In the genomic region with DNA sequence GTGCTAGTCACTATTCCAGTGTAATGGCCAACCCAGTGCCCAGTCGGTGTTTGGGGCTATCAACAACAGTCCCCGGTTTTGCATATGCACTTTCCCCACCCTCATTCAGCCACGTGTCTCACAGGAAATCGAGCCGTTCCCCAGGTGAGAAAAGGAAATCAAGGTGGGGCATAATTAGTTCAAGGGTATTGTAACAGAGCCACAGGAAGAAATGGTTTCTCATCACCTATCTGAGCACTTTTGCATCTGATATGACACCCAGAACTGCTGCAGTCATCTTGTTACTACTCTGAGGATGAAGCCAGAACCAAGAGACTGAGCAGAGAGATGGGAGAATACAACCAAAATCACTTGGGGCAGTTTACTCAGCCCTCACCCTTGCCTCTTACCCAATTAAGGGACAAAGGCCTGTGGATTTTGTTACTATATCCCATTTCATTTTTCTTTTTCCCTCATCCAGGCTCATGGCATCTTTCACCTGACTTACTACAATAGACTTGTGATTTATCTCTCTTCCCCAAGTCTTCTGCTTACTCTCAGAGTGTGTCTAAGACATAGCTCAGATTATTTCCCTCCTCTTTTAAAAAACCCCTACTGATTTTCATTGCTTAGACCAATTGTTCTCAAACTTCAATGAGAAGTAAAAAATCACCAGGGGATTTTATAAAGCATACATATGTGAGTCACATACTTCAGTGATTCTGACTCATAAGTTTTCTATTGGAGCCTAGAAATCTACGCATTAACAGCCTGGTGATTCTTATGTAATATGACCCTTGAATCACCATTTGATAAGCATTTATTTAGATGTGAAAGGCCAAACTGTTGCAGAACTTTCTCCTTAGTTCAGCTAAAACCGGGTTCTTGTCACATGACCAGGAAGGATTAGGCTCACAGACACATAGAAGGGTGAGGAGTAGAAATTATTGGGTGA, we compare ENCODE assay signal across 9 cellular contexts. TPM values are rescaled to one million over a fixed set of nuclear protein-coding genes. Genes with fewer than 3 reads are reported as not detected.
DNase-seq lines count a peak whose midpoint lies in the region; ATAC-seq and TF ChIP-seq lines count a peak whose summit lies in the region.
"Had no signal": no experiment of that assay in that cellular context is flagged by ENCODE, and none has a peak within 500 bp of the region (broad histone marks: within the 10 kb centered on the region; RNA-seq: fewer than 3 reads in every experiment).

No MANE protein-coding gene starts in this region.

- H3K27ac Mint-ChIP-seq in Caco-2 (ENCODE audit: unreplicated experiment), result no peak overlapping the region

- 65% methylated on average over 7 of the region's 7 CpGs for WGBS in smooth muscle cell (ENCODE audit: low lambda C conversion rate)
- 41 to 53% (median 42%) methylated on average over 7 of the region's 7 CpGs for WGBS in heart left ventricle, 4 donors

- H3K4me2 ChIP-seq in smooth muscle cell, result no peak overlapping the region

- CTCF ChIA-PET in Caco-2 (lab: Charles Lee), result no interaction called here

- H3K9me3 ChIP-seq in smooth muscle cell (replicated peaks; ENCODE audit: low read depth) (no peaks in the 10 kb centered on the region), heart left ventricle (peaks cover 0 to 6% (median 0%) of the 10 kb centered on the region in 12 donors), Caco-2 (no peaks in the 10 kb centered on the region)

- peak; percentile 67 for ATAC-seq in HG02852 (IDR thresholded peaks at IDR 0.05; ENCODE audit: unreplicated experiment)
- ATAC-seq in activated CD4-positive, CD25-positive, alpha-beta regulatory T cell treated with anti-CD3 and anti-CD28 coated beads, Interleukin-2, amount 50 U/mL, for 24 hours, result peak; percentile 88 to 89
- no peak for ATAC-seq in heart left ventricle

- no peak overlapping the region for H3K9ac ChIP-seq in smooth muscle cell (ENCODE audit: low read depth)

- no TSS peak for BruUV-seq in Caco-2 (replicated peaks; lab: Mats Ljungman, UMichigan)

- POLR2A ChIA-PET in Caco-2 (lab: Charles Lee), result no interaction called here

- no peaks in the 10 kb centered on the region for H3K4me1 Mint-ChIP-seq in Caco-2 (ENCODE audit: low read depth, unreplicated experiment)

- no peaks in the 10 kb centered on the region for H3F3A ChIP-seq in smooth muscle cell (ENCODE audit: low read depth)

- no peaks in the 10 kb centered on the region for H3K79me2 ChIP-seq in smooth muscle cell (ENCODE audit: low read depth)

- H4K20me1 ChIP-seq in smooth muscle cell (ENCODE audit: low read depth), result no peaks in the 10 kb centered on the region

- no peak overlapping the region for H3K4me3 ChIP-seq in smooth muscle cell
- no peak overlapping the region for H3K4me3 ChIP-seq in heart left ventricle
- no peak overlapping the region for H3K4me3 ChIP-seq in Caco-2 (ENCODE audit: low read depth, low read length)
- H3K4me3 ChIP-seq: SK-N-MC had no signal

- no peak overlapping the region for H3K4me3 Mint-ChIP-seq in Caco-2 (ENCODE audit: unreplicated experiment)

- no peaks in the 10 kb centered on the region for H3K36me3 Mint-ChIP-seq in Caco-2 (ENCODE audit: insufficient read depth, unreplicated experiment)

- H3K27me3 ChIP-seq in smooth muscle cell (ENCODE audit: low read depth), result no peaks in the 10 kb centered on the region
- H3K27me3 ChIP-seq in heart left ventricle, result no peaks in the 10 kb centered on the region
- H3K27me3 ChIP-seq in Caco-2 (replicated peaks; ENCODE audit: control insufficient read depth, insufficient read depth, low read length), result no peaks in the 10 kb centered on the region

- no peaks in the 10 kb centered on the region for H3K36me3 ChIP-seq in smooth muscle cell (ENCODE audit: low read depth)
- no peaks in the 10 kb centered on the region for H3K36me3 ChIP-seq in heart left ventricle
- no peaks in the 10 kb centered on the region for H3K36me3 ChIP-seq in Caco-2 (ENCODE audit: control insufficient read depth, insufficient read depth, low read length)

- TF ChIP-seq POLR2A in heart left ventricle (IDR thresholded peaks at IDR 0.05), result no peak

- H3K27ac ChIP-seq in smooth muscle cell (ENCODE audit: low read depth), result no peak overlapping the region
- H3K27ac ChIP-seq in heart left ventricle, result no peak overlapping the region
- H3K27ac ChIP-seq: SK-N-MC had no signal

- DNase-seq in EL (peak; percentile 60), glomerular visceral epithelial cell (ENCODE audit: extremely low spot score) (peak; percentile 33), GM19238 (ENCODE audit: insufficient read length, low spot score) (no peak), smooth muscle cell (lab: John Stamatoyannopoulos, UW; ENCODE audit: unreplicated experiment) (no peak), heart left ventricle (no peak), Caco-2 (no peak)

- intact Hi-C loops in heart left ventricle (cut with DNase I), result no loop called here
- intact Hi-C loops in Caco-2 (cut with micrococcal nuclease; ENCODE audit: unreplicated experiment), result no loop called here

- H3K9me3 Mint-ChIP-seq in Caco-2 (ENCODE audit: unreplicated experiment), result no peaks in the 10 kb centered on the region

- TF ChIP-seq CTCF in smooth muscle cell (IDR thresholded peaks at IDR 0.05; ENCODE audit: borderline replicate concordance, insufficient read depth, poor library complexity, severe bottlenecking), result no peak
- no peak for TF ChIP-seq CTCF in heart left ventricle (IDR thresholded peaks at IDR 0.05)
- TF ChIP-seq CTCF in Caco-2 (IDR thresholded peaks at IDR 0.05; ENCODE audit: insufficient read depth in 1 of 2, low read depth in 1 of 2, low read length in 1 of 2, severe bottlenecking in 1 of 2, unreplicated experiment in 1 of 2), result no peak

- no peak overlapping the region for H2AFZ ChIP-seq in smooth muscle cell (ENCODE audit: low read depth)

- peaks cover 6% of the 10 kb centered on the region for H3K4me1 ChIP-seq in smooth muscle cell (ENCODE audit: low read depth)
- H3K4me1 ChIP-seq in heart left ventricle, result no peaks in the 10 kb centered on the region
- H3K4me1 ChIP-seq in Caco-2, result no peaks in the 10 kb centered on the region

- H3K27me3 Mint-ChIP-seq in Caco-2 (ENCODE audit: insufficient read depth, unreplicated experiment), result peaks cover 10% of the 10 kb centered on the region

RNA-seq across cellular contexts. Expression of a gene that starts 40.5 kb away (rescaled TPM):
- not detected in 2 replicates for total RNA-seq in smooth muscle cell
- polyA plus RNA-seq in smooth muscle cell, result not detected in 2 replicates
- total RNA-seq in heart left ventricle, result 1 to 10 TPM in 1 of 9 donors, under 1 TPM in 2, not detected in 6; 0.16 to 1.3 (median 0.57) TPM
- under 1 TPM; 0.08 to 0.10 TPM for polyA plus RNA-seq in heart left ventricle
- total RNA-seq in Caco-2 (2022), result not detected in 2 replicates

Comparison
In these comparisons a context has a peak if more than half of its experiments do, and no peak if none do; other contexts are left out.
1. DNase-seq: peak in EL (single experiment) and glomerular visceral epithelial cell (single experiment); none in GM19238 (single experiment), smooth muscle cell (single experiment), heart left ventricle (0 of 5) and Caco-2 (0 of 2).
2. ATAC-seq: peak in HG02852 (single experiment) and activated CD4-positive, CD25-positive, alpha-beta regulatory T cell treated with anti-CD3 and anti-CD28 coated beads, Interleukin-2, amount 50 U/mL, for 24 hours (2 of 2); none in heart left ventricle (0 of 4).